Comparison of ENCODE assay signal across 11 cellular contexts in genomic region chr11:20013346-20014066, GRCh38.
DNase-seq lines count a peak whose midpoint lies in the region; ATAC-seq and TF ChIP-seq lines count a peak whose summit lies in the region.
"Had no signal": no experiment of that assay in that cellular context is flagged by ENCODE, and none has a peak within 500 bp of the region (broad histone marks: within the 10 kb centered on the region; RNA-seq: fewer than 3 reads in every experiment).

No MANE protein-coding gene starts in this region.

- no peak overlapping the region for H2BK12ac ChIP-seq in mesenchymal stem cell (ENCODE audit: low read length in 2 of 2)

- 56% methylated on average over 7 of the region's 7 CpGs for WGBS in mammary epithelial cell (ENCODE audit: low coverage, missing lambda C conversion rate)
- WGBS in mesenchymal stem cell: 92% methylated on average over 6 of the region's 7 CpGs
- 75% methylated on average over 5 of the region's 7 CpGs for WGBS in esophagus muscularis mucosa

- no peak overlapping the region for H3K4me2 ChIP-seq in mammary epithelial cell (ENCODE audit: insufficient read depth, low read depth, low read length)
- H3K4me2 ChIP-seq in mesenchymal stem cell (ENCODE audit: low read length, poor library complexity, severe bottlenecking): peak overlapping the region; percentile 24

- H3K9me3 Mint-ChIP-seq in activated naive CD4-positive, alpha-beta T cell treated with anti-CD3 and anti-CD28 coated beads for 36 hours: no peaks in the 10 kb centered on the region

- H3K9ac ChIP-seq in mammary epithelial cell (ENCODE audit: insufficient read depth, low read length): no peak overlapping the region
- H3K9ac ChIP-seq in mesenchymal stem cell (ENCODE audit: low read length): no peak overlapping the region

- H4K91ac ChIP-seq in mesenchymal stem cell (ENCODE audit: low read length): no peak overlapping the region

- H2AK5ac ChIP-seq in mesenchymal stem cell (ENCODE audit: low read length, severe bottlenecking): peak overlapping the region; percentile 57

- H3K4ac ChIP-seq in mesenchymal stem cell (ENCODE audit: low read depth in 1 of 2, low read length in 2 of 2): no peak overlapping the region

- no peak overlapping the region for H2BK120ac ChIP-seq in mesenchymal stem cell (ENCODE audit: low read depth, low read length)

- H3K4me3 ChIP-seq in mammary epithelial cell (replicated peaks in 1 of 3; ENCODE audit: insufficient read depth in 1 of 3, low read depth in 2 of 3, low read length in 3 of 3) (no peak overlapping the region), mesenchymal stem cell (ENCODE audit: insufficient read depth in 1 of 2, low read depth in 1 of 2, low read length in 2 of 2) (no peak overlapping the region), esophagus muscularis mucosa (no peak overlapping the region)

- no peaks in the 10 kb centered on the region for H3K36me3 ChIP-seq in mammary epithelial cell (ENCODE audit: insufficient read depth, low read length)
- peaks cover 0 to 51% of the 10 kb centered on the region in 2 experiments for H3K36me3 ChIP-seq in mesenchymal stem cell (ENCODE audit: control insufficient read depth in 1 of 2, insufficient read depth in 2 of 2, low read depth in 1 of 2, low read length in 2 of 2)
- no peaks in the 10 kb centered on the region for H3K36me3 ChIP-seq in esophagus muscularis mucosa

- H3K79me1 ChIP-seq in mesenchymal stem cell (replicated peaks; ENCODE audit: low read length, poor library complexity, severe bottlenecking): peaks cover 4% of the 10 kb centered on the region

- BruUV-seq in mammary epithelial cell (replicated peaks; lab: Mats Ljungman, UMichigan): no TSS peak

- no peak overlapping the region for H3K27ac ChIP-seq in mammary epithelial cell (ENCODE audit: insufficient read depth, low read depth, low read length)
- H3K27ac ChIP-seq in mesenchymal stem cell (ENCODE audit: low read length, poor library complexity, severe bottlenecking): peak overlapping the region; percentile 22
- no peak overlapping the region for H3K27ac ChIP-seq in esophagus muscularis mucosa (replicated peaks in 1 of 4)

- no peak overlapping the region for H3K27ac Mint-ChIP-seq in activated naive CD4-positive, alpha-beta T cell treated with anti-CD3 and anti-CD28 coated beads for 36 hours
- H3K27ac Mint-ChIP-seq: activated CD8-positive, alpha-beta memory T cell treated with anti-CD3 and anti-CD28 coated beads, Interleukin-2, amount 10 ng/mL, durations not matched to agents 7 days and 5 days had no signal

- no peaks in the 10 kb centered on the region for H3K4me1 Mint-ChIP-seq in activated naive CD4-positive, alpha-beta T cell treated with anti-CD3 and anti-CD28 coated beads for 36 hours (ENCODE audit: low read depth)
- H3K4me1 Mint-ChIP-seq: activated CD8-positive, alpha-beta memory T cell treated with anti-CD3 and anti-CD28 coated beads, Interleukin-2, amount 10 ng/mL, durations not matched to agents 7 days and 5 days had no signal

- DNase-seq in DMS53 (lab: John Stamatoyannopoulos, UW) (peak; percentile 76), NCI-H2029 treated with DMSO at 0.1 percent for 48 hours (lab: John Stamatoyannopoulos, UW) (peak; percentile 65), mammary epithelial cell (peak; percentile 56), mesenchymal stem cell (no peak), esophagus muscularis mucosa (ENCODE audit: extremely low spot score) (no peak), head of caudate nucleus (no peak)
- no peak for DNase-seq in activated naive CD4-positive, alpha-beta T cell treated with anti-CD3 and anti-CD28 coated beads for 36 hours
- DNase-seq: activated CD8-positive, alpha-beta memory T cell treated with anti-CD3 and anti-CD28 coated beads, Interleukin-2, amount 10 ng/mL, durations not matched to agents 7 days and 5 days; aorta; NCI-H1436 treated with DMSO at 0.1 percent for 48 hours had no signal

- H2AFZ ChIP-seq in mammary epithelial cell (ENCODE audit: low read depth, low read length) (no peak overlapping the region), mesenchymal stem cell (ENCODE audit: low read depth, low read length) (no peak overlapping the region)

- in situ Hi-C loops in mammary epithelial cell (cut with MboI; ENCODE audit: low sequenced_read_pairs in 2 of 2): no loop called here

- CTCF ChIA-PET in mammary epithelial cell (lab: Charles Lee; ENCODE audit: low non-redundant PET): no interaction called here
- CTCF ChIA-PET in activated naive CD4-positive, alpha-beta T cell treated with anti-CD3 and anti-CD28 coated beads for 36 hours (lab: Charles Lee): no interaction called here

- TF ChIP-seq EP300 in esophagus muscularis mucosa (IDR thresholded peaks at IDR 0.05): no peak

- no peaks in the 10 kb centered on the region for H3K36me3 Mint-ChIP-seq in activated naive CD4-positive, alpha-beta T cell treated with anti-CD3 and anti-CD28 coated beads for 36 hours (ENCODE audit: low read depth)
- H3K36me3 Mint-ChIP-seq: activated CD8-positive, alpha-beta memory T cell treated with anti-CD3 and anti-CD28 coated beads, Interleukin-2, amount 10 ng/mL, durations not matched to agents 7 days and 5 days had no signal

- H4K20me1 ChIP-seq in mammary epithelial cell (ENCODE audit: insufficient read depth, low read length): no peaks in the 10 kb centered on the region

- TF ChIP-seq POLR2A in esophagus muscularis mucosa (IDR thresholded peaks at IDR 0.05; ENCODE audit: low read depth): no peak

- no peak overlapping the region for H3K23ac ChIP-seq in mesenchymal stem cell (ENCODE audit: low read length in 2 of 2)

- intact Hi-C loops in mammary epithelial cell (cut with micrococcal nuclease) (loop anchor here (1.0 kb wide), 1 partner anchor 9 kb away; no protein-coding TSS in a partner anchor), esophagus muscularis mucosa (cut with DNase I) (no loop called here), head of caudate nucleus (cut with DNase I) (no loop called here)
- intact Hi-C loops in activated naive CD4-positive, alpha-beta T cell treated with anti-CD3 and anti-CD28 coated beads for 36 hours (cut with micrococcal nuclease): no loop called here

- H3K9me3 ChIP-seq in mammary epithelial cell (replicated peaks; ENCODE audit: insufficient read depth, low read length): no peaks in the 10 kb centered on the region
- no peaks in the 10 kb centered on the region for H3K9me3 ChIP-seq in mesenchymal stem cell (ENCODE audit: control insufficient read depth, low read length)
- no peaks in the 10 kb centered on the region for H3K9me3 ChIP-seq in esophagus muscularis mucosa

- no peaks in the 10 kb centered on the region for H3K79me2 ChIP-seq in mammary epithelial cell (ENCODE audit: insufficient read depth, low read length)

- no peak overlapping the region for H4K8ac ChIP-seq in mesenchymal stem cell (ENCODE audit: low read length)

- H3K27me3 Mint-ChIP-seq in activated naive CD4-positive, alpha-beta T cell treated with anti-CD3 and anti-CD28 coated beads for 36 hours (ENCODE audit: low read depth): peaks cover 20% of the 10 kb centered on the region

- H3K27me3 ChIP-seq in mammary epithelial cell (ENCODE audit: insufficient read depth, low read length): no peaks in the 10 kb centered on the region
- H3K27me3 ChIP-seq in mesenchymal stem cell (ENCODE audit: control insufficient read depth in 1 of 2, insufficient read depth in 1 of 2, low read length in 2 of 2): no peaks in the 10 kb centered on the region
- no peaks in the 10 kb centered on the region for H3K27me3 ChIP-seq in esophagus muscularis mucosa

- no peak overlapping the region for H3K18ac ChIP-seq in mesenchymal stem cell (ENCODE audit: low read depth in 1 of 2, low read length in 2 of 2)

- H3K4me1 ChIP-seq in mammary epithelial cell (ENCODE audit: insufficient read depth, low read length) (peaks cover 41% of the 10 kb centered on the region), mesenchymal stem cell (ENCODE audit: control insufficient read depth, insufficient read depth, low read depth, low read length) (peaks cover 8% of the 10 kb centered on the region), esophagus muscularis mucosa (peaks cover 14 to 56% (median 45%) of the 10 kb centered on the region in 4 donors)

- no peak overlapping the region for H2BK5ac ChIP-seq in mesenchymal stem cell (ENCODE audit: low read depth, low read length, poor library complexity, severe bottlenecking)

- TF ChIP-seq CTCF in mammary epithelial cell (conservative IDR thresholded peaks at IDR 0.05 in 1 of 2, IDR thresholded peaks at IDR 0.05 in 1 of 2; ENCODE audit: extremely low read depth in 1 of 2, insufficient read depth in 1 of 2, low read depth in 1 of 2, low read length in 2 of 2): no peak
- no peak for TF ChIP-seq CTCF in esophagus muscularis mucosa (IDR thresholded peaks at IDR 0.05)

- no peak overlapping the region for H2BK15ac ChIP-seq in mesenchymal stem cell (ENCODE audit: low read depth, poor library complexity, severe bottlenecking)

- no peak for ATAC-seq in SK-N-SH treated with all-trans-retinoic acid at 6 μM for 48 hours
- ATAC-seq: activated CD8-positive, alpha-beta memory T cell treated with anti-CD3 and anti-CD28 coated beads, Interleukin-2, amount 10 ng/mL, durations not matched to agents 7 days and 5 days had no signal

- no peak overlapping the region for H3K4me3 Mint-ChIP-seq in activated naive CD4-positive, alpha-beta T cell treated with anti-CD3 and anti-CD28 coated beads for 36 hours
- H3K4me3 Mint-ChIP-seq: activated CD8-positive, alpha-beta memory T cell treated with anti-CD3 and anti-CD28 coated beads, Interleukin-2, amount 10 ng/mL, durations not matched to agents 7 days and 5 days had no signal

- dilution Hi-C loops in mammary epithelial cell (cut with HindIII; ENCODE audit: low sequenced_read_pairs): no loop called here

- H3K14ac ChIP-seq in mesenchymal stem cell (ENCODE audit: low read length in 2 of 2): no peak overlapping the region

TF ChIP-seq in SK-N-SH treated with all-trans-retinoic acid at 6 μM for 48 hours, 23 proteins besides CTCF, POLR2A, EP300 and RAD21 (continues in another document):
- TF ChIP-seq ARNTL (CRISPR knock-in tag; IDR thresholded peaks at IDR 0.05; ENCODE audit: borderline replicate concordance, low read depth): no peak
- TF ChIP-seq ZFP30 (CRISPR knock-in tag; IDR thresholded peaks at IDR 0.05): no peak
- TF ChIP-seq RARB (CRISPR knock-in tag; IDR thresholded peaks at IDR 0.05): no peak
- TF ChIP-seq GLIS3 (CRISPR knock-in tag; IDR thresholded peaks at IDR 0.05): no peak

Comparison
In these comparisons a context has a peak if more than half of its experiments do, and no peak if none do; other contexts are left out.
1. DNase-seq: peak in DMS53 (single experiment), NCI-H2029 treated with DMSO at 0.1 percent for 48 hours (single experiment) and mammary epithelial cell (single experiment); none in mesenchymal stem cell (single experiment), activated naive CD4-positive, alpha-beta T cell treated with anti-CD3 and anti-CD28 coated beads for 36 hours (single experiment), esophagus muscularis mucosa (single experiment) and head of caudate nucleus (0 of 42).